18 cellular contexts compared by ENCODE assay signal in genomic region chr5:157306690-157307089, GRCh38. TPM values are rescaled to one million over a fixed set of nuclear protein-coding genes. Genes with fewer than 3 reads are reported as not detected.
A peak's percentile ranks its signal among the peaks of the same experiment; 100 is the strongest.
DNase-seq lines count a peak whose midpoint lies in the region; ATAC-seq and TF ChIP-seq lines count a peak whose summit lies in the region.
"Had no signal": no experiment of that assay in that cellular context is flagged by ENCODE, and none has a peak within 500 bp of the region (broad histone marks: within the 10 kb centered on the region; RNA-seq: fewer than 3 reads in every experiment).

No MANE protein-coding gene starts in this region.

- H3K27ac Mint-ChIP-seq in activated T-cell treated with anti-CD3 and anti-CD28 coated beads, Interleukin-2, amount 50 U/mL, for 24 hours = peak overlapping the region; percentile 84
- peak overlapping the region; percentile 96 for H3K27ac Mint-ChIP-seq in T-cell
- peak overlapping the region; percentile 98 for H3K27ac Mint-ChIP-seq in activated naive CD4-positive, alpha-beta T cell treated with anti-CD3 and anti-CD28 coated beads, Interleukin-2, amount 50 U/mL, for 24 hours
- peak overlapping the region; percentile 89 for H3K27ac Mint-ChIP-seq in stimulated activated effector memory CD8-positive, alpha-beta T cell treated with anti-CD3 and anti-CD28 coated beads, Interleukin-12 subunit alpha, Interleukin-12 subunit beta, amount 100 ng/mL, for 72 hours

- no peak for TF ChIP-seq CTCF in vagina (IDR thresholded peaks at IDR 0.05)

- peak; percentile 46 to 63 (median 60) for ATAC-seq in T-cell (replicated peaks in 1 of 4)
- ATAC-seq in stimulated activated effector memory CD8-positive, alpha-beta T cell treated with anti-CD3 and anti-CD28 coated beads, Interleukin-12 subunit alpha, Interleukin-12 subunit beta, amount 100 ng/mL, for 72 hours = peak; percentile 67

- POLR2A ChIA-PET in T-cell (lab: Charles Lee) = interaction anchor here in 1 of 2 donors (0.9 kb wide), 1 partner anchor 34 kb away, joined by 3 read pairs; no protein-coding TSS in a partner anchor

- H3K27me3 Mint-ChIP-seq in activated T-cell treated with anti-CD3 and anti-CD28 coated beads, Interleukin-2, amount 50 U/mL, for 24 hours = no peaks in the 10 kb centered on the region
- no peaks in the 10 kb centered on the region for H3K27me3 Mint-ChIP-seq in T-cell
- H3K27me3 Mint-ChIP-seq in activated naive CD4-positive, alpha-beta T cell treated with anti-CD3 and anti-CD28 coated beads, Interleukin-2, amount 50 U/mL, for 24 hours = no peaks in the 10 kb centered on the region

- no peak overlapping the region for H3K27ac ChIP-seq in vagina
- H3K27ac ChIP-seq: parathyroid adenoma, SJSA1 had no signal

- H3K36me3 ChIP-seq in MG63 (no peaks in the 10 kb centered on the region), vagina (no peaks in the 10 kb centered on the region)
- H3K36me3 ChIP-seq: SJSA1 had no signal

- DNase-seq in activated T-cell treated with anti-CD3 and anti-CD28 coated beads, Interleukin-2, amount 50 U/mL, for 24 hours = no peak
- no peak for DNase-seq in activated T-cell treated with anti-CD3 and anti-CD28 coated beads, Interleukin-2, amount 50 U/mL, for 48 hours
- DNase-seq in T-cell (peak in 23 of 34 experiments; percentile 7 to 53 (median 30)), NCI-H1436 (lab: John Stamatoyannopoulos, UW) (no peak), MG63 (no peak), vagina (ENCODE audit: extremely low spot score in 2 of 2) (no peak)
- DNase-seq in stimulated activated effector memory CD8-positive, alpha-beta T cell treated with anti-CD3 and anti-CD28 coated beads, Interleukin-12 subunit alpha, Interleukin-12 subunit beta, amount 100 ng/mL, for 72 hours (ENCODE audit: low spot score in 2 of 2) = no peak
- DNase-seq: DMS 273 treated with DMSO at 0.1 percent for 48 hours, IMR-90, midbrain, NCI-H1417, NCI-H226, OCI-M1, substantia nigra had no signal

- CTCF ChIA-PET in T-cell (lab: Charles Lee) = interaction anchor here (0.6 to 1.8 kb wide), 6 partner anchors 34 to 183 kb away, joined by 3 to 8 read pairs (median 3); partner anchors contain the start of gene MED7 (in 1 of the 2)

- H3K27me3 ChIP-seq in MG63 (no peaks in the 10 kb centered on the region), vagina (no peaks in the 10 kb centered on the region)

- peaks cover 99% of the 10 kb centered on the region for H3K36me3 Mint-ChIP-seq in activated T-cell treated with anti-CD3 and anti-CD28 coated beads, Interleukin-2, amount 50 U/mL, for 24 hours (ENCODE audit: low read depth)
- peaks cover 63% of the 10 kb centered on the region for H3K36me3 Mint-ChIP-seq in T-cell
- peaks cover 25% of the 10 kb centered on the region for H3K36me3 Mint-ChIP-seq in activated naive CD4-positive, alpha-beta T cell treated with anti-CD3 and anti-CD28 coated beads, Interleukin-2, amount 50 U/mL, for 24 hours
- peaks cover 98% of the 10 kb centered on the region for H3K36me3 Mint-ChIP-seq in stimulated activated effector memory CD8-positive, alpha-beta T cell treated with anti-CD3 and anti-CD28 coated beads, Interleukin-12 subunit alpha, Interleukin-12 subunit beta, amount 100 ng/mL, for 72 hours

- peak overlapping the region; percentile 28 for H3K4me3 Mint-ChIP-seq in activated T-cell treated with anti-CD3 and anti-CD28 coated beads, Interleukin-2, amount 50 U/mL, for 24 hours
- H3K4me3 Mint-ChIP-seq in T-cell = peak overlapping the region; percentile 64 to 78 (median 72)
- H3K4me3 Mint-ChIP-seq in activated naive CD4-positive, alpha-beta T cell treated with anti-CD3 and anti-CD28 coated beads, Interleukin-2, amount 50 U/mL, for 24 hours = peak overlapping the region; percentile 58
- H3K4me3 Mint-ChIP-seq in stimulated activated effector memory CD8-positive, alpha-beta T cell treated with anti-CD3 and anti-CD28 coated beads, Interleukin-12 subunit alpha, Interleukin-12 subunit beta, amount 100 ng/mL, for 72 hours = peak overlapping the region; percentile 14

- no peaks in the 10 kb centered on the region for H3K9me3 ChIP-seq in MG63
- H3K9me3 ChIP-seq in vagina = no peaks in the 10 kb centered on the region
- H3K9me3 ChIP-seq: SJSA1 had no signal

- no peaks in the 10 kb centered on the region for H3K4me1 ChIP-seq in vagina
- H3K4me1 ChIP-seq: parathyroid adenoma, SJSA1 had no signal

- H3K9me3 Mint-ChIP-seq in activated T-cell treated with anti-CD3 and anti-CD28 coated beads, Interleukin-2, amount 50 U/mL, for 24 hours = no peaks in the 10 kb centered on the region
- no peaks in the 10 kb centered on the region for H3K9me3 Mint-ChIP-seq in T-cell
- H3K9me3 Mint-ChIP-seq in activated naive CD4-positive, alpha-beta T cell treated with anti-CD3 and anti-CD28 coated beads, Interleukin-2, amount 50 U/mL, for 24 hours = no peaks in the 10 kb centered on the region
- H3K9me3 Mint-ChIP-seq in stimulated activated effector memory CD8-positive, alpha-beta T cell treated with anti-CD3 and anti-CD28 coated beads, Interleukin-12 subunit alpha, Interleukin-12 subunit beta, amount 100 ng/mL, for 72 hours = no peaks in the 10 kb centered on the region

- H3K4me1 Mint-ChIP-seq in activated T-cell treated with anti-CD3 and anti-CD28 coated beads, Interleukin-2, amount 50 U/mL, for 24 hours (ENCODE audit: low read depth) = peaks cover 75% of the 10 kb centered on the region
- peaks cover 73 to 83% (median 79%) of the 10 kb centered on the region in 3 donors for H3K4me1 Mint-ChIP-seq in T-cell
- H3K4me1 Mint-ChIP-seq in activated naive CD4-positive, alpha-beta T cell treated with anti-CD3 and anti-CD28 coated beads, Interleukin-2, amount 50 U/mL, for 24 hours = peaks cover 81% of the 10 kb centered on the region
- peaks cover 66% of the 10 kb centered on the region for H3K4me1 Mint-ChIP-seq in stimulated activated effector memory CD8-positive, alpha-beta T cell treated with anti-CD3 and anti-CD28 coated beads, Interleukin-12 subunit alpha, Interleukin-12 subunit beta, amount 100 ng/mL, for 72 hours

- H3K4me3 ChIP-seq in MG63 (no peak overlapping the region), vagina (no peak overlapping the region)
- H3K4me3 ChIP-seq: SJSA1, skin epidermis had no signal

- TF ChIP-seq POLR2A in vagina (IDR thresholded peaks at IDR 0.05) = no peak

- intact Hi-C loops in vagina (cut with DNase I) = no loop called here

RNA-seq across cellular contexts. Expression of gene CYFIP2, which starts 40.8 kb away (rescaled TPM):
- total RNA-seq in T-cell (100 to 1,000 TPM; 362 to 497 (median 398) TPM), vagina (27.7 TPM)
- total RNA-seq in MG63 (2014; rRNA removed; shearing (Covaris generic); ENCODE audit: low replicate concordance) = 4.4 and 5.0 TPM in 2 replicates

Comparison
In these comparisons a context has a peak if more than half of its experiments do, and no peak if none do; other contexts are left out.
1. DNase-seq: peak in T-cell (23 of 34); none in activated T-cell treated with anti-CD3 and anti-CD28 coated beads, Interleukin-2, amount 50 U/mL, for 24 hours (single experiment), activated T-cell treated with anti-CD3 and anti-CD28 coated beads, Interleukin-2, amount 50 U/mL, for 48 hours (0 of 2), stimulated activated effector memory CD8-positive, alpha-beta T cell treated with anti-CD3 and anti-CD28 coated beads, Interleukin-12 subunit alpha, Interleukin-12 subunit beta, amount 100 ng/mL, for 72 hours (0 of 2), NCI-H1436 (single experiment), MG63 (single experiment) and vagina (0 of 2).
2. H3K4me3 Mint-ChIP-seq: peak in every context shown above with its lines; median percentile 72 in T-cell; 58 in activated naive CD4-positive, alpha-beta T cell treated with anti-CD3 and anti-CD28 coated beads, Interleukin-2, amount 50 U/mL, for 24 hours; 28 in activated T-cell treated with anti-CD3 and anti-CD28 coated beads, Interleukin-2, amount 50 U/mL, for 24 hours; 14 in stimulated activated effector memory CD8-positive, alpha-beta T cell treated with anti-CD3 and anti-CD28 coated beads, Interleukin-12 subunit alpha, Interleukin-12 subunit beta, amount 100 ng/mL, for 72 hours.
3. RNA of gene CYFIP2, which starts 40.8 kb away (total RNA-seq): 362 to 497 TPM in T-cell; 27.7 TPM in vagina (single experiment) and 4.4 to 5.0 TPM in MG63; every median in the first group is over 10 times any median in the second.
4. Peak in every context shown above with its lines, with median percentiles within 50 percentile points of each other: H3K27ac Mint-ChIP-seq.